8 cellular contexts compared by ENCODE assay signal in genomic region chr19:35648017-35648961, GRCh38. TPM values are rescaled to one million over a fixed set of nuclear protein-coding genes. Genes with fewer than 3 reads are reported as not detected.
A peak's percentile ranks its signal among the peaks of the same experiment; 100 is the strongest.
DNase-seq lines count a peak whose midpoint lies in the region; ATAC-seq and TF ChIP-seq lines count a peak whose summit lies in the region.

COX6B1 (plus strand) TSS chr19:35648323; CDS start chr19:35651244, 2,921 bp downstream.

- H3K4me2 ChIP-seq in hepatocyte, result peak within 1 kb of the TSS; percentile 96

- peak within 1 kb of the TSS; percentile 77 for H3K27ac ChIP-seq in hepatocyte

- peaks cover 34% of the 10 kb centered on the region for H3K79me2 ChIP-seq in hepatocyte

- H2AFZ ChIP-seq in hepatocyte, result peak within 1 kb of the TSS; percentile 39

- WGBS in hepatocyte (ENCODE audit: low lambda C conversion rate, missing lambda C conversion rate), result 1% methylated on average over 44 of the region's 46 CpGs

- peak within 1 kb of the TSS; percentile 56 for H3K4me3 ChIP-seq in hepatocyte

- no peaks in the 10 kb centered on the region for H3K9me3 ChIP-seq in hepatocyte (ENCODE audit: low read depth)

- DNase-seq in NCI-H2081 (lab: John Stamatoyannopoulos, UW) (peak; percentile 95 to 99), T1000 (lab: John Stamatoyannopoulos, UW) (peak; percentile 89), astrocyte of the hippocampus (ENCODE audit: low read depth, low spot score) (peak; percentile 98), hepatocyte (ENCODE audit: low spot score) (peak; percentile 97), retina (peak; percentile 93)

- H3K27me3 ChIP-seq in hepatocyte, result no peaks in the 10 kb centered on the region

- no peaks in the 10 kb centered on the region for H3K36me3 ChIP-seq in hepatocyte (replicated peaks; ENCODE audit: insufficient read depth, low read depth)

- peaks cover 9% of the 10 kb centered on the region for H3K4me1 ChIP-seq in hepatocyte (ENCODE audit: insufficient read depth)

- TF ChIP-seq POLR2A in GM18505 (IDR thresholded peaks at IDR 0.05; ENCODE audit: borderline replicate concordance, extremely low read depth, insufficient read depth, insufficient read length), result peak; percentile 93

- ATAC-seq in GM18505 (IDR thresholded peaks at IDR 0.05; ENCODE audit: unreplicated experiment), result peak; percentile 40
- ATAC-seq in HG03025 (IDR thresholded peaks at IDR 0.05; ENCODE audit: low FRiP score, unreplicated experiment), result peak; percentile 37
- no peak for ATAC-seq in GM21526 (IDR thresholded peaks at IDR 0.05; ENCODE audit: low FRiP score, unreplicated experiment)

- H3K9me2 ChIP-seq in hepatocyte (replicated peaks; ENCODE audit: insufficient read depth), result no peaks in the 10 kb centered on the region

- no peak for TF ChIP-seq CTCF in hepatocyte (IDR thresholded peaks at IDR 0.05; ENCODE audit: poor library complexity)

- peaks cover 4% of the 10 kb centered on the region for H4K20me1 ChIP-seq in hepatocyte (ENCODE audit: insufficient read depth, poor library complexity, severe bottlenecking)

RNA-seq across cellular contexts. Expression of gene COX6B1, which starts in this region (rescaled TPM):
- total RNA-seq in hepatocyte, result 586 and 603 TPM in 2 replicates
- polyA plus RNA-seq in hepatocyte, result 635 and 692 TPM in 2 replicates
